In genomic region chr2:60977562-60977895, GRCh38 we compare ENCODE assay signal across 19 cellular contexts. TPM values are rescaled to one million over a fixed set of nuclear protein-coding genes. Genes with fewer than 3 reads are reported as not detected.
DNase-seq lines count a peak whose midpoint lies in the region; ATAC-seq, FAIRE-seq and TF ChIP-seq lines count a peak whose summit lies in the region.
"Had no signal": no experiment of that assay in that cellular context is flagged by ENCODE, and none has a peak within 500 bp of the region (broad histone marks: within the 10 kb centered on the region; RNA-seq: fewer than 3 reads in every experiment).

No MANE protein-coding gene starts in this region.

- peak overlapping the region; percentile 2 for H3K4me3 Mint-ChIP-seq in activated CD4-positive, alpha-beta T cell treated with anti-CD3 and anti-CD28 coated beads for 36 hours
- H3K4me3 Mint-ChIP-seq in natural killer cell treated with Interleukin-12 subunit alpha and Interleukin-12 subunit beta and Interleukin-15 and Interleukin-18, amount 100 ng/mL, for 72 hours, result peak overlapping the region; percentile 21
- no peak overlapping the region for H3K4me3 Mint-ChIP-seq in natural killer cell
- no peak overlapping the region for H3K4me3 Mint-ChIP-seq in activated naive CD8-positive, alpha-beta T cell treated with anti-CD3 and anti-CD28 coated beads, Interleukin-2, amount 50 U/mL, for 24 hours

- H3K36me3 Mint-ChIP-seq in activated CD4-positive, alpha-beta T cell treated with anti-CD3 and anti-CD28 coated beads for 36 hours (ENCODE audit: low read depth), result peaks cover 2% of the 10 kb centered on the region
- no peaks in the 10 kb centered on the region for H3K36me3 Mint-ChIP-seq in natural killer cell treated with Interleukin-12 subunit alpha and Interleukin-12 subunit beta and Interleukin-15 and Interleukin-18, amount 100 ng/mL, for 72 hours
- no peaks in the 10 kb centered on the region for H3K36me3 Mint-ChIP-seq in natural killer cell
- H3K36me3 Mint-ChIP-seq in activated naive CD8-positive, alpha-beta T cell treated with anti-CD3 and anti-CD28 coated beads, Interleukin-2, amount 50 U/mL, for 24 hours (ENCODE audit: low read depth), result no peaks in the 10 kb centered on the region

- H3K36me3 ChIP-seq in kidney (ENCODE audit: control insufficient read depth in 1 of 2, insufficient read depth in 2 of 2, low read length in 2 of 2), result no peaks in the 10 kb centered on the region
- H3K36me3 ChIP-seq: MG63 had no signal

- no peak overlapping the region for H3K9ac ChIP-seq in kidney (ENCODE audit: low read length in 2 of 2)
- H3K9ac ChIP-seq: BLaER1, KMS-11 had no signal

- peaks cover 40% of the 10 kb centered on the region for H3K4me1 Mint-ChIP-seq in activated CD4-positive, alpha-beta T cell treated with anti-CD3 and anti-CD28 coated beads for 36 hours
- H3K4me1 Mint-ChIP-seq in natural killer cell treated with Interleukin-12 subunit alpha and Interleukin-12 subunit beta and Interleukin-15 and Interleukin-18, amount 100 ng/mL, for 72 hours (ENCODE audit: low read depth in 2 of 2), result peaks cover 22 to 25% of the 10 kb centered on the region in 2 donors
- H3K4me1 Mint-ChIP-seq in natural killer cell, result peaks cover 10 to 15% of the 10 kb centered on the region in 2 donors
- peaks cover 33% of the 10 kb centered on the region for H3K4me1 Mint-ChIP-seq in activated naive CD8-positive, alpha-beta T cell treated with anti-CD3 and anti-CD28 coated beads, Interleukin-2, amount 50 U/mL, for 24 hours

- H3K27me3 Mint-ChIP-seq in activated CD4-positive, alpha-beta T cell treated with anti-CD3 and anti-CD28 coated beads for 36 hours, result no peaks in the 10 kb centered on the region
- no peaks in the 10 kb centered on the region for H3K27me3 Mint-ChIP-seq in natural killer cell treated with Interleukin-12 subunit alpha and Interleukin-12 subunit beta and Interleukin-15 and Interleukin-18, amount 100 ng/mL, for 72 hours
- no peaks in the 10 kb centered on the region for H3K27me3 Mint-ChIP-seq in natural killer cell (ENCODE audit: low read depth in 2 of 2)
- no peaks in the 10 kb centered on the region for H3K27me3 Mint-ChIP-seq in activated naive CD8-positive, alpha-beta T cell treated with anti-CD3 and anti-CD28 coated beads, Interleukin-2, amount 50 U/mL, for 24 hours

- CTCF ChIA-PET in activated CD4-positive, alpha-beta T cell treated with anti-CD3 and anti-CD28 coated beads for 36 hours (lab: Charles Lee), result interaction anchor here (1.7 kb wide), 1 partner anchor 172 kb away, joined by 8 read pairs; no protein-coding TSS in a partner anchor

- POLR2A ChIA-PET in activated CD4-positive, alpha-beta T cell treated with anti-CD3 and anti-CD28 coated beads for 36 hours (lab: Charles Lee), result interaction anchor here (0.7 kb wide), 1 partner anchor 95 kb away, joined by 3 read pairs; no protein-coding TSS in a partner anchor

- TF ChIP-seq CTCF in natural killer cell (IDR thresholded peaks at IDR 0.05) (no peak), kidney (IDR thresholded peaks at IDR 0.05; ENCODE audit: borderline replicate concordance, extremely low read depth, insufficient read depth) (no peak)

- H3K4me1 ChIP-seq in kidney (ENCODE audit: control insufficient read depth in 1 of 2, insufficient read depth in 1 of 2, low read depth in 1 of 2, low read length in 2 of 2), result no peaks in the 10 kb centered on the region
- H3K4me1 ChIP-seq: BLaER1 had no signal

- no peak overlapping the region for H3K4me3 ChIP-seq in kidney (ENCODE audit: low read length in 2 of 2)
- H3K4me3 ChIP-seq: BLaER1, MG63 had no signal

- H3K27ac ChIP-seq in kidney (ENCODE audit: low read depth in 2 of 2, low read length in 2 of 2), result no peak overlapping the region
- H3K27ac ChIP-seq: 22Rv1, BLaER1, KMS-11 had no signal

- no peaks in the 10 kb centered on the region for H3K9me3 Mint-ChIP-seq in activated CD4-positive, alpha-beta T cell treated with anti-CD3 and anti-CD28 coated beads for 36 hours (ENCODE audit: low read depth)
- no peaks in the 10 kb centered on the region for H3K9me3 Mint-ChIP-seq in natural killer cell treated with Interleukin-12 subunit alpha and Interleukin-12 subunit beta and Interleukin-15 and Interleukin-18, amount 100 ng/mL, for 72 hours
- no peaks in the 10 kb centered on the region for H3K9me3 Mint-ChIP-seq in natural killer cell
- no peaks in the 10 kb centered on the region for H3K9me3 Mint-ChIP-seq in activated naive CD8-positive, alpha-beta T cell treated with anti-CD3 and anti-CD28 coated beads, Interleukin-2, amount 50 U/mL, for 24 hours

- no peak for FAIRE-seq in kidney (lab: Jason Lieb, UNC)
- FAIRE-seq in RCC 7860 (lab: Jason Lieb, UNC), result no peak

- peak; percentile 63 for ATAC-seq in activated CD4-positive, alpha-beta T cell treated with anti-CD3 and anti-CD28 coated beads for 36 hours
- ATAC-seq in natural killer cell treated with Interleukin-12 subunit alpha and Interleukin-12 subunit beta and Interleukin-15 and Interleukin-18, amount 100 ng/mL, for 72 hours, result no peak
- ATAC-seq in natural killer cell (no peak), HG03097 (IDR thresholded peaks at IDR 0.05; ENCODE audit: low FRiP score, unreplicated experiment) (no peak)
- ATAC-seq in activated naive CD8-positive, alpha-beta T cell treated with anti-CD3 and anti-CD28 coated beads, Interleukin-2, amount 50 U/mL, for 24 hours, result no peak

- intact Hi-C loops in activated CD4-positive, alpha-beta T cell treated with anti-CD3 and anti-CD28 coated beads for 36 hours (cut with DNase I, micrococcal nuclease), result loop anchor here (1.0 to 2.0 kb wide), 9 partner anchors 40 to 170 kb away; partner anchors contain the start of genes PEX13 (in 1 of the 2) and REL (in 1 of the 2)
- intact Hi-C loops in natural killer cell (cut with micrococcal nuclease), result no loop called here
- intact Hi-C loops in kidney (cut with DNase I), result no loop called here

- DNase-seq in activated CD4-positive, alpha-beta T cell treated with anti-CD3 and anti-CD28 coated beads for 36 hours, result peak; percentile 5
- DNase-seq in activated CD4-positive, alpha-beta T cell treated with anti-CD3 and anti-CD28 coated beads, Interleukin-2, amount 50 U/mL, for 48 hours, result no peak
- DNase-seq in natural killer cell treated with Interleukin-12 subunit alpha and Interleukin-12 subunit beta and Interleukin-15 and Interleukin-18, amount 100 ng/mL, for 72 hours (ENCODE audit: low spot score), result no peak
- DNase-seq in natural killer cell (no peak), kidney (no peak), RCC 7860 (ENCODE audit: low spot score) (no peak)
- DNase-seq in activated naive CD8-positive, alpha-beta T cell treated with anti-CD3 and anti-CD28 coated beads, Interleukin-2, amount 50 U/mL, for 24 hours, result no peak
- DNase-seq: EL, H7, MG63, NCI-H1092 treated with DMSO at 0.1 percent for 48 hours, NCI-H187, NCI-H446 treated with DMSO at 0.1 percent for 48 hours, NCI-H774, RPMI8226 had no signal

- peak overlapping the region; percentile 86 for H3K27ac Mint-ChIP-seq in activated CD4-positive, alpha-beta T cell treated with anti-CD3 and anti-CD28 coated beads for 36 hours
- peak overlapping the region; percentile 1 to 5 for H3K27ac Mint-ChIP-seq in natural killer cell treated with Interleukin-12 subunit alpha and Interleukin-12 subunit beta and Interleukin-15 and Interleukin-18, amount 100 ng/mL, for 72 hours
- no peak overlapping the region for H3K27ac Mint-ChIP-seq in natural killer cell
- peak overlapping the region; percentile 3 for H3K27ac Mint-ChIP-seq in activated naive CD8-positive, alpha-beta T cell treated with anti-CD3 and anti-CD28 coated beads, Interleukin-2, amount 50 U/mL, for 24 hours

- no peaks in the 10 kb centered on the region for H3K9me3 ChIP-seq in kidney (ENCODE audit: control insufficient read depth in 1 of 2, low read length in 2 of 2)
- H3K9me3 ChIP-seq: BLaER1, MG63 had no signal

RNA-seq across cellular contexts. Expression of gene PEX13, which starts 40.0 kb away (rescaled TPM):
- total RNA-seq in activated CD4-positive, alpha-beta T cell treated with anti-CD3 and anti-CD28 coated beads for 36 hours, result 10 to 100 TPM; 14.4 to 19.9 TPM
- 10 to 100 TPM; 15.9 to 25.8 TPM for total RNA-seq in natural killer cell treated with Interleukin-12 subunit alpha and Interleukin-12 subunit beta and Interleukin-15 and Interleukin-18, amount 100 ng/mL, for 72 hours
- total RNA-seq in natural killer cell (10 to 100 TPM; 15.8 to 18.1 (median 17.9) TPM), kidney (22.5 TPM)
- polyA plus RNA-seq in kidney (ENCODE audit: insufficient read depth, low read depth, low replicate concordance), result 12.7 TPM

RNA-seq across cellular contexts. Expression of gene PUS10, which starts 40.5 kb away (rescaled TPM):
- 1 to 10 TPM; 8.5 to 8.9 TPM for total RNA-seq in activated CD4-positive, alpha-beta T cell treated with anti-CD3 and anti-CD28 coated beads for 36 hours
- total RNA-seq in natural killer cell treated with Interleukin-12 subunit alpha and Interleukin-12 subunit beta and Interleukin-15 and Interleukin-18, amount 100 ng/mL, for 72 hours, result 10 to 100 TPM; 12.6 to 18.5 TPM
- total RNA-seq in natural killer cell (10 to 100 TPM in 1 of 3 donors, 1 to 10 TPM in 2; 7.2 to 15.2 (median 8.4) TPM), kidney (5.7 TPM)
- polyA plus RNA-seq in kidney (ENCODE audit: insufficient read depth, low read depth, low replicate concordance), result 3.0 TPM

Comparison
In these comparisons a context has a peak if more than half of its experiments do, and no peak if none do; other contexts are left out.
1. H3K27ac Mint-ChIP-seq: peak in activated CD4-positive, alpha-beta T cell treated with anti-CD3 and anti-CD28 coated beads for 36 hours (single experiment), natural killer cell treated with Interleukin-12 subunit alpha and Interleukin-12 subunit beta and Interleukin-15 and Interleukin-18, amount 100 ng/mL, for 72 hours (2 of 2) and activated naive CD8-positive, alpha-beta T cell treated with anti-CD3 and anti-CD28 coated beads, Interleukin-2, amount 50 U/mL, for 24 hours (single experiment); none in natural killer cell (0 of 2).
2. H3K4me3 Mint-ChIP-seq: peak in activated CD4-positive, alpha-beta T cell treated with anti-CD3 and anti-CD28 coated beads for 36 hours (single experiment) and natural killer cell treated with Interleukin-12 subunit alpha and Interleukin-12 subunit beta and Interleukin-15 and Interleukin-18, amount 100 ng/mL, for 72 hours (single experiment); none in natural killer cell (single experiment) and activated naive CD8-positive, alpha-beta T cell treated with anti-CD3 and anti-CD28 coated beads, Interleukin-2, amount 50 U/mL, for 24 hours (single experiment).
3. intact Hi-C loops: an anchor here in activated CD4-positive, alpha-beta T cell treated with anti-CD3 and anti-CD28 coated beads for 36 hours (1.0 to 2.0 kb wide); none called in natural killer cell and kidney.